8 cellular contexts compared by ENCODE assay signal in the genomic region with DNA sequence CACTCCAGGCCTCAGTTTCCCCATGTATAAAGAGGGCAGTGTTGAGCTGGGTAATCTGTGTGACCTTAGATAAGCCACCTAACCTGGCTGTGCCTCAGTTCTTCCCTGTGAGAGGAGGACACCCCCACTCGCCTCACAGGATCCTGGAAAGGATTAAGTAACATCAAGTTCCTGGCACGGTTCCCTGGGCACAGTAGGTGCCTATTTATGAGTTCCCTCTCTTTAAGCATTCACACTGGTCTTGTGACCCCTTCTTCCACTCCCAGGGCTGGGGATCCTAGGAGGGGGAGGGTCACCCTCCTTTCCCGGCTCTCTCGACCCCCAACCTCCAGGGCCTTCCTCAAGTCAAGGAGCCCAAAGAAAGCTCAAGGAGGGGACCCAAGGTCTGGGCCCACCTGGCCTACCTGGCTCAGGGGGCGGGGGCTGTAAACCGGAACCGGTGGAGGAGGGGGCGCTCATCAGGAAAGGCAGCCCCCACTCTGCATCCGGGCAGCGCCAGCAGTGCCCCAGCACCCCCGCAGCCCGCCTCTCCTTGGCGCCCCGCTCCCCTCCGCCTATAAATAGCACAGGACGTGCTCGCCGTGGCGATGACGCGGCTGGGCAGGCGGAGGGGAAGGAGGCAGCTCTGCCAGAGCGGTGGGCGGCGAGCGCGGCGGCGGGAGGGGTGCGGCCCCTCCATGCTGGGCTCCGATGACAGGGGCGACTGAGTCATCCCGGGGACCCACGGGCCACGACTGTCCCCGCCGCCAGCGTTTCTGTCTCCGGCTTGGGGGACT. TPM values are rescaled to one million over a fixed set of nuclear protein-coding genes. Genes with fewer than 3 reads are reported as not detected.
DNase-seq lines count a peak whose midpoint lies in the region; ATAC-seq and TF ChIP-seq lines count a peak whose summit lies in the region.

No MANE protein-coding gene starts in this region.

- H3K36me3 ChIP-seq in DND-41 (ENCODE audit: insufficient read depth, low read length) (peaks cover 8% of the 10 kb centered on the region), Peyer's patch (peaks cover 0 to 8% (median 0%) of the 10 kb centered on the region in 3 donors), upper lobe of left lung (peaks cover 7 to 8% (median 8%) of the 10 kb centered on the region in 4 donors)

- no peak overlapping the region for H3K9ac ChIP-seq in DND-41 (ENCODE audit: low read depth, low read length)

- no peaks in the 10 kb centered on the region for H3K9me3 ChIP-seq in DND-41 (ENCODE audit: insufficient read depth, low read length, severe bottlenecking)
- no peaks in the 10 kb centered on the region for H3K9me3 ChIP-seq in Peyer's patch
- no peaks in the 10 kb centered on the region for H3K9me3 ChIP-seq in upper lobe of left lung

- no peaks in the 10 kb centered on the region for H3K79me2 ChIP-seq in DND-41 (ENCODE audit: insufficient read depth, low read length)

- H4K20me1 ChIP-seq in DND-41 (ENCODE audit: insufficient read depth, low read length), result peaks cover 9% of the 10 kb centered on the region; the same call in 1 of the 2 replicates

- 0 to 1% methylated on average over 2 to 27 of the region's 39 CpGs for WGBS in upper lobe of left lung, 2 donors

- DNase-seq in DND-41 (peak; percentile 49), Peyer's patch (peak in 2 of 3 donors; percentile 73 to 79), cardiac septum (ENCODE audit: low spot score) (peak; percentile 84), posterior cingulate gyrus (peak in 8 of 10 donors; percentile 32 to 96 (median 75)), upper lobe of left lung (peak; percentile 92 to 94), iPS-NIHi7 (ENCODE audit: extremely low spot score) (no peak)
- DNase-seq in activated naive CD4-positive, alpha-beta T cell treated with anti-CD3 and anti-CD28 coated beads, Interleukin-2, amount 50 U/mL, for 16 hours, result peak; percentile 80

- H3K4me3 ChIP-seq in DND-41 (ENCODE audit: low read depth in 1 of 2, low read length in 2 of 2), result 0 out of 4 replicates have a peak overlapping the region, but pooled peaks of 1 of the 2 experiments have one; percentile 4
- H3K4me3 ChIP-seq in Peyer's patch, result peak overlapping the region; percentile 23 to 49 (median 46)
- peak overlapping the region in 3 of 4 donors; percentile 26 to 46 (median 46) for H3K4me3 ChIP-seq in upper lobe of left lung

- ATAC-seq in DND-41 (ENCODE audit: insufficient read depth, low read depth) (peak; percentile 53), upper lobe of left lung (ENCODE audit: low FRiP score in 2 of 2) (peak; percentile 49 to 84), GM19328 (IDR thresholded peaks at IDR 0.05; ENCODE audit: unreplicated experiment) (no peak)

- intact Hi-C loops in cardiac septum (cut with DNase I), result loop anchor here (5.0 kb wide), 1 partner anchor 33 kb away; no protein-coding TSS in a partner anchor
- intact Hi-C loops in posterior cingulate gyrus (cut with DNase I), result loop anchor here (5.0 kb wide), 1 partner anchor 33 kb away; no protein-coding TSS in a partner anchor

- TF ChIP-seq CTCF in DND-41 (IDR thresholded peaks at IDR 0.05; ENCODE audit: borderline replicate concordance, extremely low read depth, low read length, poor library complexity, severe bottlenecking) (no peak), Peyer's patch (IDR thresholded peaks at IDR 0.05) (no peak), upper lobe of left lung (IDR thresholded peaks at IDR 0.05) (no peak)

- H3K4me1 ChIP-seq in DND-41 (ENCODE audit: insufficient read depth, low read length) (peaks cover 18% of the 10 kb centered on the region), Peyer's patch (peaks cover 0 to 25% (median 20%) of the 10 kb centered on the region in 4 donors), upper lobe of left lung (peaks cover 17 to 59% (median 31%) of the 10 kb centered on the region in 4 donors)

- TF ChIP-seq POLR2A in Peyer's patch (IDR thresholded peaks at IDR 0.05), result no peak
- TF ChIP-seq POLR2A in upper lobe of left lung (IDR thresholded peaks at IDR 0.05), result peak in 1 of 4 donors; percentile 79

- no peak overlapping the region for H2AFZ ChIP-seq in DND-41 (ENCODE audit: low read depth, low read length)

- TF ChIP-seq EP300 in upper lobe of left lung (IDR thresholded peaks at IDR 0.05), result peak in 1 of 4 donors; percentile 69

- H3K27me3 ChIP-seq in DND-41 (ENCODE audit: insufficient read depth, low read length, poor library complexity), result peaks cover 26% of the 10 kb centered on the region
- peaks cover 0 to 12% of the 10 kb centered on the region in 2 donors for H3K27me3 ChIP-seq in Peyer's patch
- peaks cover 0 to 6% (median 0%) of the 10 kb centered on the region in 4 donors for H3K27me3 ChIP-seq in upper lobe of left lung

- peak overlapping the region; percentile 51 for H3K4me2 ChIP-seq in DND-41 (ENCODE audit: insufficient read depth, low read length)

- no peak overlapping the region for H3K27ac ChIP-seq in DND-41 (ENCODE audit: low read length)
- H3K27ac ChIP-seq in Peyer's patch, result peak overlapping the region in 1 of 4 donors; percentile 60
- H3K27ac ChIP-seq in upper lobe of left lung, result peak overlapping the region; percentile 36 to 86 (median 62)

RNA-seq across cellular contexts. Expression of gene RPL19, which starts 9.4 kb away (rescaled TPM):
- 1,000 to 10,000 TPM in 3 of 4 donors, 100 to 1,000 TPM in 1; 932 to 2,029 (median 1,420) TPM for total RNA-seq in Peyer's patch
- total RNA-seq in cardiac septum, result 753 TPM
- 1,000 to 10,000 TPM; 1,356 to 1,902 (median 1,599) TPM for total RNA-seq in upper lobe of left lung

RNA-seq across cellular contexts. Expression of gene CACNB1, which starts 12.0 kb away (rescaled TPM):
- 1 to 10 TPM; 2.5 to 5.0 (median 2.8) TPM for total RNA-seq in Peyer's patch
- total RNA-seq in cardiac septum, result 11.8 TPM
- 100 to 1,000 TPM in 1 of 6 donors, 10 to 100 TPM in 5; 28.8 to 149 (median 34.0) TPM for total RNA-seq in upper lobe of left lung

RNA-seq across cellular contexts. Expression of gene STAC2, which starts 16.2 kb away (rescaled TPM):
- total RNA-seq in Peyer's patch (under 1 TPM in 2 of 4 donors, not detected in 2; 0.27 to 0.66 TPM), cardiac septum (0.67 TPM), upper lobe of left lung (1 to 10 TPM in 1 of 6 donors, under 1 TPM in 3, not detected in 2; 0.24 to 1.1 (median 0.48) TPM)

RNA-seq across cellular contexts. Expression of gene ARL5C, which starts 43.5 kb away (rescaled TPM):
- total RNA-seq in Peyer's patch (not detected), cardiac septum (not detected), upper lobe of left lung (under 1 TPM in 1 of 6 donors, not detected in 5; 0.39 TPM)

RNA-seq across cellular contexts. Expression of gene PLXDC1, which starts 58.1 kb away (rescaled TPM):
- total RNA-seq in Peyer's patch, result 10 to 100 TPM; 14.5 to 34.7 (median 18.2) TPM
- 21.4 TPM for total RNA-seq in cardiac septum
- 10 to 100 TPM in 3 of 6 donors, 1 to 10 TPM in 3; 3.8 to 47.1 (median 10.5) TPM for total RNA-seq in upper lobe of left lung
